26 cellular contexts compared by ENCODE assay signal in the genomic region with DNA sequence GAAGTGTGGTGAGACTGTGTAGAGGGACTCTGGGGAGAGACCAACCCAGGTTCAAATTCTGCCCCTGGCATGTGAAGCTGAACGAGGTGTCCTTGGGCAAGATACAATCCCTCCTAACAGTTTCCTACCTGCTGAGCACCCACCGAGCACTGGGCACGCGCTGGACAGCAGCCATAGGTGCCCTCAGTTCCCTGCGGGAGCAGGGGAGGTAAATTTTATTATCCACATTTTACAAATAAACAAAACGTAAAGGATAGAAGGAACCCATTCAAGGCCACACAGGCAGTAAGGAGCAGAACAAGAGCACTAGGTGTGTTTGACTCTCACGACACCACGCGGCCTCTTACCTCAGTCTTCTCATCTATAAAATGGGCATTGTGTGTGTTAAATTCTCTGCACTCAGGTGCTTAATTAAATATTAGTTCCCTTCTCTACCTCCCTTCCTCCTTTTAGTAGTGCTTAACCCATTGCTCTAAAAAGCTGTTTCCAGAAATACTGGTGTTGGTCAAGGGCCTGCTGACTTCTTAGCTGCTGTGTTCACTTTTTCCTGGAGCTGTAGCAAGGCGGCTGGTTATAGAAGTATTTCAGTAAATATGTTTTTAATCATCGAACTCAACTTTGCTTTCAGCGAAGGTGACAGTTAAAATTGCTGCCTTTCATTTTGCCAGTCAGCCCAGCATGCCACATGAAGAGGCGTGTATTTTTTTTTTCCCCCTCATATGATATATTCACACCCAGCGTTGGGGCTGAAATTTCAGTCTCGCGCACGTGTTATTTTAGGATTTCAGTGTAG. TPM values are rescaled to one million over a fixed set of nuclear protein-coding genes. Genes with fewer than 3 reads are reported as not detected.
"Had no signal": no experiment of that assay in that cellular context is flagged by ENCODE, and none has a peak within 500 bp of the region (broad histone marks: within the 10 kb centered on the region; RNA-seq: fewer than 3 reads in every experiment).

No MANE protein-coding gene starts in this region.

- H3K4me1 Mint-ChIP-seq: activated CD4-positive, alpha-beta memory T cell treated with anti-CD3 and anti-CD28 coated beads, Interleukin-2, amount 10 ng/mL, durations not matched to agents 7 days and 5 days; activated CD4-positive, alpha-beta T cell treated with anti-CD3 and anti-CD28 coated beads for 36 hours; T-helper 17 cell had no signal

- H3K27me3 ChIP-seq: brain microvascular endothelial cell, cardiac muscle cell, MG63, SJSA1 had no signal

- ATAC-seq: activated CD4-positive, alpha-beta T cell treated with anti-CD3 and anti-CD28 coated beads for 36 hours; activated T-helper 17 cell treated with anti-CD3 and anti-CD28 coated beads, Interleukin-2, amount 50 U/mL, for 72 hours; T-helper 17 cell had no signal

- H3K36me3 ChIP-seq: brain microvascular endothelial cell, cardiac muscle cell, MG63, SJSA1 had no signal

- H3K4me3 ChIP-seq: cardiac muscle cell, MG63, SJSA1 had no signal

- H3K4me3 Mint-ChIP-seq: activated CD4-positive, alpha-beta memory T cell treated with anti-CD3 and anti-CD28 coated beads, Interleukin-2, amount 10 ng/mL, durations not matched to agents 7 days and 5 days; activated CD4-positive, alpha-beta T cell treated with anti-CD3 and anti-CD28 coated beads for 36 hours; activated naive CD4-positive, alpha-beta T cell treated with anti-CD3 and anti-CD28 coated beads for 36 hours; activated naive CD8-positive, alpha-beta T cell; activated T-helper 17 cell treated with anti-CD3 and anti-CD28 coated beads, Interleukin-2, amount 50 U/mL, for 72 hours; T-helper 17 cell had no signal

- DNase-seq: activated CD4-positive, alpha-beta memory T cell treated with anti-CD3 and anti-CD28 coated beads, Interleukin-2, amount 10 ng/mL, durations not matched to agents 7 days and 5 days; activated CD4-positive, alpha-beta T cell treated with anti-CD3 and anti-CD28 coated beads for 36 hours; activated CD4-positive, alpha-beta T cell treated with anti-CD3 and anti-CD28 coated beads, Interleukin-2, amount 50 U/mL, for 1 hour; activated gamma-delta T cell; activated naive CD4-positive, alpha-beta T cell treated with anti-CD3 and anti-CD28 coated beads for 36 hours; activated T-cell treated with anti-CD3 and anti-CD28 coated beads for 4 hours; activated T-cell treated with anti-CD3 and anti-CD28 coated beads, Interleukin-2, amount 50 U/mL, for 48 hours; amygdala; brain microvascular endothelial cell; MG63; MV-4-11; NCI-H1092 treated with DMSO at 0.1 percent for 48 hours; NCI-H1436 treated with DMSO at 0.1 percent for 48 hours; NCI-H187 treated with DMSO at 0.1 percent for 48 hours; NCI-H2107; NCI-H510A treated with DMSO at 0.1 percent for 48 hours; SHP77; T-helper 17 cell had no signal

- H3K27ac Mint-ChIP-seq: activated CD4-positive, alpha-beta memory T cell treated with anti-CD3 and anti-CD28 coated beads, Interleukin-2, amount 10 ng/mL, durations not matched to agents 7 days and 5 days; activated CD4-positive, alpha-beta T cell treated with anti-CD3 and anti-CD28 coated beads for 36 hours; activated naive CD4-positive, alpha-beta T cell treated with anti-CD3 and anti-CD28 coated beads for 36 hours; activated naive CD8-positive, alpha-beta T cell; activated T-helper 17 cell treated with anti-CD3 and anti-CD28 coated beads, Interleukin-2, amount 50 U/mL, for 72 hours; T-helper 17 cell had no signal

- FAIRE-seq: astrocyte, colon, RCC 7860 had no signal

- H3K27ac ChIP-seq: brain microvascular endothelial cell, cardiac muscle cell, SJSA1, VCaP had no signal

RNA-seq across cellular contexts. Expression of gene PGBD5, which starts 41.6 kb away (rescaled TPM):
- total RNA-seq: activated CD4-positive, alpha-beta memory T cell treated with anti-CD3 and anti-CD28 coated beads, Interleukin-2, amount 10 ng/mL, durations not matched to agents 7 days and 5 days; activated naive CD4-positive, alpha-beta T cell treated with anti-CD3 and anti-CD28 coated beads for 36 hours; T-helper 17 cell had no signal
